ENCODE assay signal across 9 cellular contexts in genomic region chr10:75098902-75099673, GRCh38.
"Had no signal": no experiment of that assay in that cellular context is flagged by ENCODE, and none has a peak within 500 bp of the region (broad histone marks: within the 10 kb centered on the region; RNA-seq: fewer than 3 reads in every experiment).

No MANE protein-coding gene starts in this region.

- DNase-seq: cortex of kidney had no signal

- H3K4me1 ChIP-seq: ascending aorta, breast epithelium had no signal

- H3K4me3 ChIP-seq: ascending aorta, mucosa of descending colon, testis had no signal

- H3K27ac ChIP-seq: ascending aorta had no signal

- H3K79me2 ChIP-seq: parathyroid adenoma had no signal

- H3K36me3 ChIP-seq: ascending aorta, breast epithelium had no signal

- FAIRE-seq: endometrium, frontal cortex had no signal

- H3K27me3 ChIP-seq: ascending aorta, breast epithelium, heart left ventricle, testis had no signal

- H3K9me3 ChIP-seq: ascending aorta, breast epithelium, heart left ventricle, mucosa of descending colon, testis had no signal

- H3K9ac ChIP-seq: parathyroid adenoma had no signal
